14 cellular contexts compared by ENCODE assay signal in the genomic region with DNA sequence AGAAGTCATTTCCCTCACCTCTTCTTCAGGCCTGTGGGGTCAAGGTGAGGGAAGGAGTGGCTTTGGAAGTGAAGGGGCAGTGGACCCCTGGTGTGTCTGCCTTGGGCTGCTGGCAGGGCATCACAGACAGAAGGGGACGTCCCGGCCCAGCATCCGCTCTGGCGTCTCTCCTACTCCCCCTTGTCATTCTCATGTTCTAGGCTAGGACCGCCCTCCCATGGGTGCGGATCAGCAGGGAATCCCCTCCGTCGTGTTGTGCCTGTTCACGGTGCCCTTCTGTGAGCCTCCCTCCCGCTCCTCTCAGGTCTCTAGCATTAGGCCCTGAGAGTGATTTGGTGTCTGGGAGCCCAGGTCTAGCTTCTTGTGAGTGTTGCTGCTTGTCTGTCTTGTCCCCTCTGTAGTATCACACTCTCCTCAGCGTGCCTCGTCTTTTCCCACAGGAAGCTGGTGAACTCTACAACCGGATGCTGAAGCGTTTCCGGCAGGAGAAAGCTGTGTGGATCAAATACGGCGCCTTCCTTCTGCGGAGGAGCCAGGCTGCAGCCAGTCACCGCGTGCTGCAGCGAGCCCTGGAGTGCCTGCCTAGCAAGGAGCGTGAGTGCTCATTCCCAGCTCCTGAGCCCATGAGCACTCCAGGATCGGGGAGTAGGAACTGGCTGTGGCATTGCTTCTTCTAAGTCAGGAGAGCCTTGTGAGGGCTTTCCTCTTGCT. TPM values are rescaled to one million over a fixed set of nuclear protein-coding genes. Genes with fewer than 3 reads are reported as not detected.
DNase-seq lines count a peak whose midpoint lies in the region; ATAC-seq, FAIRE-seq and TF ChIP-seq lines count a peak whose summit lies in the region.
"Had no signal": no experiment of that assay in that cellular context is flagged by ENCODE, and none has a peak within 500 bp of the region (broad histone marks: within the 10 kb centered on the region; RNA-seq: fewer than 3 reads in every experiment).

No MANE protein-coding gene starts in this region.

- H3K9me3 ChIP-seq in K562 (replicated peaks; ENCODE audit: control insufficient read depth, insufficient read depth, low read depth, low read length), result no peaks in the 10 kb centered on the region
- H3K9me3 ChIP-seq in ovary, result no peaks in the 10 kb centered on the region
- no peaks in the 10 kb centered on the region for H3K9me3 ChIP-seq in hepatocyte (ENCODE audit: low read depth)
- H3K9me3 ChIP-seq: SJSA1 had no signal

- H3K36me3 ChIP-seq in K562 (ENCODE audit: control insufficient read depth, insufficient read depth, low read length) (peaks cover 88% of the 10 kb centered on the region; the same call in 2 of the 3 replicates), ovary (no peaks in the 10 kb centered on the region), hepatocyte (replicated peaks; ENCODE audit: insufficient read depth, low read depth) (no peaks in the 10 kb centered on the region)

- H3K27me3 ChIP-seq in K562 (ENCODE audit: control insufficient read depth in 2 of 2, insufficient read depth in 2 of 2, low read length in 2 of 2) (no peaks in the 10 kb centered on the region), ovary (no peaks in the 10 kb centered on the region), hepatocyte (no peaks in the 10 kb centered on the region)
- H3K27me3 ChIP-seq: SJSA1 had no signal

- no peak for FAIRE-seq in K562 (lab: Jason Lieb, UNC)

- 93% methylated on average over 19 of the region's 23 CpGs for WGBS in K562 (ENCODE audit: insufficient coverage, low coverage, missing lambda C conversion rate)
- 85 to 90% (median 89%) methylated on average over 23 of the region's 23 CpGs for WGBS in ovary, 3 donors
- WGBS in hepatocyte (ENCODE audit: low lambda C conversion rate, missing lambda C conversion rate), result 96% methylated on average over 23 of the region's 23 CpGs

- POLR2A ChIA-PET in K562 (lab: Yijun Ruan, JAX), result interaction anchor here (1.6 kb wide), 1 partner anchor 11 kb away, joined by 6 read pairs; no protein-coding TSS in a partner anchor

- CTCF ChIA-PET in K562 (lab: Yijun Ruan, JAX; ENCODE audit: low intra/inter-chr PET ratio), result no interaction called here

- no peak overlapping the region for H3K4me2 ChIP-seq in K562 (ENCODE audit: insufficient read depth, low read length)
- no peak overlapping the region for H3K4me2 ChIP-seq in hepatocyte
- H3K4me2 ChIP-seq: KMS-11 had no signal

- TF ChIP-seq EP300 in K562 (IDR thresholded peaks at IDR 0.05; ENCODE audit: low read length), result no peak
- TF ChIP-seq EP300 in ovary (IDR thresholded peaks at IDR 0.05), result no peak

- H3K27ac ChIP-seq in K562 (ENCODE audit: extremely low read depth, low read depth, low read length) (no peak overlapping the region), ovary (peak overlapping the region; percentile 53 to 83), hepatocyte (no peak overlapping the region)
- H3K27ac ChIP-seq: KMS-11, SJSA1 had no signal

- no peak for ATAC-seq in K562

- H4K20me1 ChIP-seq in K562 (replicated peaks; ENCODE audit: control insufficient read depth, insufficient read depth, low read length) (0 out of 2 replicates have a peak, but pooled peaks cover 3% of the 10 kb centered on the region), hepatocyte (ENCODE audit: insufficient read depth, poor library complexity, severe bottlenecking) (no peaks in the 10 kb centered on the region)

- in situ Hi-C loops in K562 (cut with MboI), result no loop called here

- no peak overlapping the region for H2AFZ ChIP-seq in K562 (ENCODE audit: low read depth, low read length)
- H2AFZ ChIP-seq in hepatocyte, result no peak overlapping the region

- TF ChIP-seq POLR2A in K562 (conservative IDR thresholded peaks at IDR 0.05) (no peak), ovary (IDR thresholded peaks at IDR 0.05) (no peak)

- no peaks in the 10 kb centered on the region for H3K9me2 ChIP-seq in hepatocyte (replicated peaks; ENCODE audit: insufficient read depth)

- intact Hi-C loops in K562 (cut with micrococcal nuclease) (no loop called here), ovary (cut with DNase I) (no loop called here)

- TF ChIP-seq CTCF in K562 (IDR thresholded peaks at IDR 0.05 in 2 of 3, conservative IDR thresholded peaks at IDR 0.05 in 1 of 3; ENCODE audit: insufficient read depth in 2 of 3, low read depth in 1 of 3, low read length in 3 of 3), result no peak
- no peak for TF ChIP-seq CTCF in ovary (IDR thresholded peaks at IDR 0.05)
- TF ChIP-seq CTCF in hepatocyte (IDR thresholded peaks at IDR 0.05; ENCODE audit: poor library complexity), result no peak

- BruUV-seq in K562 (replicated peaks; lab: Mats Ljungman, UMichigan), result no TSS peak

- H3K4me3 ChIP-seq in K562, result no peak overlapping the region
- no peak overlapping the region for H3K4me3 ChIP-seq in ovary
- no peak overlapping the region for H3K4me3 ChIP-seq in hepatocyte
- H3K4me3 ChIP-seq: SJSA1 had no signal

- H3K9ac ChIP-seq in K562 (ENCODE audit: insufficient read depth in 1 of 2, low read depth in 2 of 2, low read length in 2 of 2), result no peak overlapping the region; a peak in 1 of 4 replicates
- H3K9ac ChIP-seq: KMS-11 had no signal

- H3K79me2 ChIP-seq in K562 (ENCODE audit: control insufficient read depth, insufficient read depth, low read length) (no peaks in the 10 kb centered on the region), hepatocyte (no peaks in the 10 kb centered on the region)

- H3K9me1 ChIP-seq in K562 (ENCODE audit: control insufficient read depth, insufficient read depth, low read length), result no peaks in the 10 kb centered on the region

- DNase-seq in K562 (ENCODE audit: extremely low read depth in 1 of 4, low spot score in 3 of 4) (no peak), ovary (no peak), hepatocyte (ENCODE audit: low spot score) (no peak)
- DNase-seq: activated B cell treated with CpG ODN at 0.5 μM for 24 hours; activated T-cell treated with anti-CD3 and anti-CD28 coated beads, Interleukin-2, amount 50 U/mL, for 48 hours; erythroblast; NCI-H187; NCI-H82; stimulated activated CD4-positive, alpha-beta T cell treated with anti-CD3 and anti-CD28 coated beads, Interleukin-1b, Interleukin-23, amount 100 ng/mL, for 48 hours; stimulated activated naive CD4-positive, alpha-beta T cell treated with Interleukin-2 at 50 U/mL for 16 hours had no signal

- H3K4me1 ChIP-seq in K562 (replicated peaks in 1 of 2; ENCODE audit: control insufficient read depth in 2 of 2, insufficient read depth in 2 of 2, low read length in 2 of 2), result no peaks in the 10 kb centered on the region; a peak in 2 of 5 replicates
- H3K4me1 ChIP-seq in ovary (ENCODE audit: insufficient read depth), result peaks cover 32% of the 10 kb centered on the region
- H3K4me1 ChIP-seq in hepatocyte (ENCODE audit: insufficient read depth), result no peaks in the 10 kb centered on the region
- H3K4me1 ChIP-seq: SJSA1 had no signal

- TF ChIP-seq RAD21 in K562 (CRISPR knock-in tag; conservative IDR thresholded peaks at IDR 0.05 in 1 of 2, IDR thresholded peaks at IDR 0.05 in 1 of 2), result no peak

RNA-seq across cellular contexts. Expression of a gene that starts 8.5 kb away (rescaled TPM):
- not detected in 2 replicates for total RNA-seq in K562 (2011; cell fraction: chromatin; rRNA removed; ENCODE audit: low replicate concordance)
- total RNA-seq in K562 (2011; cell fraction: nucleolus; rRNA removed), result not detected in 2 replicates
- not detected in 2 replicates for total RNA-seq in K562 (2011; cell fraction: nucleoplasm; rRNA removed)
- total RNA-seq in K562 (2014; rRNA removed) (not detected in 2 replicates), K562 (2014; rRNA removed; fragmentation: Illumina TruSeq; extraction: Trizol) (not detected in 2 replicates), K562 (2015; rRNA removed; fragmentation: Illumina TruSeq; extraction: Trizol) (not detected in 2 replicates), K562 (2021) (0.16 TPM in 1 of 2 replicates, not detected in the other), ovary (10 to 100 TPM; 46.5 to 90.4 (median 55.3) TPM), hepatocyte (2.1 and 3.2 TPM in 2 replicates)
- polyA plus RNA-seq in K562 (2011; rRNA removed) (0.08 and 0.39 TPM in 2 replicates), K562 (2014; fragmentation: Illumina TruSeq; extraction: Trizol) (not detected in 2 replicates), K562 (2014; fragmentation: Nextera tagmentation; extraction: Ambion mirVana) (under 1 TPM; 0.13 to 0.14 TPM), K562 (2014; rRNA removed) (not detected in 2 replicates), ovary (100 to 1,000 TPM in 1 of 2 donors, 10 to 100 TPM in 1; 42.1 to 105 TPM), hepatocyte (5.5 and 7.9 TPM in 2 replicates)
- 0.10 and 0.41 TPM in 2 replicates for polyA plus RNA-seq in K562 (2011; cell fraction: cytosol; rRNA removed)
- polyA plus RNA-seq in K562 (2011; cell fraction: nucleus; rRNA removed), result 0.17 and 0.35 TPM in 2 replicates
- 1.3 and 1.7 TPM in 2 replicates for polyA plus RNA-seq in K562 (2012)
- polyA minus RNA-seq in K562 (2011; rRNA and poly(A)+ RNA removed), result not detected in 2 replicates
- polyA minus RNA-seq in K562 (2011; cell fraction: cytosol; rRNA and poly(A)+ RNA removed), result 0.73 TPM in 1 of 2 replicates, not detected in the other
- 0.22 TPM in 1 of 2 replicates, not detected in the other for polyA minus RNA-seq in K562 (2011; cell fraction: nucleus; rRNA and poly(A)+ RNA removed)
- total RNA-seq: SJSA1 had no signal

RNA-seq across cellular contexts. Expression of a gene that starts 15.1 kb away (rescaled TPM):
- not detected in 2 replicates for total RNA-seq in K562 (2011; cell fraction: chromatin; rRNA removed; ENCODE audit: low replicate concordance)
- total RNA-seq in K562 (2011; cell fraction: nucleolus; rRNA removed), result not detected in 2 replicates
- total RNA-seq in K562 (2011; cell fraction: nucleoplasm; rRNA removed), result not detected in 2 replicates
- total RNA-seq in K562 (2014; rRNA removed), result not detected in 2 replicates
- not detected in 2 replicates for total RNA-seq in K562 (2014; rRNA removed; fragmentation: Illumina TruSeq; extraction: Trizol)
- not detected in 2 replicates for total RNA-seq in K562 (2015; rRNA removed; fragmentation: Illumina TruSeq; extraction: Trizol)
- total RNA-seq in K562 (2021), result not detected in 2 replicates
- polyA plus RNA-seq in K562 (2011; rRNA removed), result not detected in 2 replicates
- polyA plus RNA-seq in K562 (2011; cell fraction: cytosol; rRNA removed), result not detected in 2 replicates
- polyA plus RNA-seq in K562 (2011; cell fraction: nucleus; rRNA removed), result not detected in 2 replicates
- polyA plus RNA-seq in K562 (2012), result not detected in 2 replicates
- not detected in 2 replicates for polyA plus RNA-seq in K562 (2014; fragmentation: Illumina TruSeq; extraction: Trizol)
- under 1 TPM in 1 of 2 experiments, not detected in 1; 0.03 TPM for polyA plus RNA-seq in K562 (2014; fragmentation: Nextera tagmentation; extraction: Ambion mirVana)
- not detected in 2 replicates for polyA plus RNA-seq in K562 (2014; rRNA removed)
- not detected in 2 replicates for polyA minus RNA-seq in K562 (2011; rRNA and poly(A)+ RNA removed)
- not detected in 2 replicates for polyA minus RNA-seq in K562 (2011; cell fraction: cytosol; rRNA and poly(A)+ RNA removed)
- not detected in 2 replicates for polyA minus RNA-seq in K562 (2011; cell fraction: nucleus; rRNA and poly(A)+ RNA removed)
- total RNA-seq in ovary, result not detected
- polyA plus RNA-seq in ovary, result not detected
- total RNA-seq in hepatocyte, result not detected in 2 replicates
- polyA plus RNA-seq in hepatocyte, result 0.11 TPM in 1 of 2 replicates, not detected in the other
- total RNA-seq: mesothelial cell of epicardium, progenitor cell of endocrine pancreas, SJSA1 had no signal

RNA-seq across cellular contexts. Expression of a gene that starts 35.4 kb away (rescaled TPM):
- total RNA-seq in K562 (2011; cell fraction: chromatin; rRNA removed; ENCODE audit: low replicate concordance), result not detected in 2 replicates
- total RNA-seq in K562 (2011; cell fraction: nucleolus; rRNA removed), result not detected in 2 replicates
- not detected in 2 replicates for total RNA-seq in K562 (2011; cell fraction: nucleoplasm; rRNA removed)
- not detected in 2 replicates for total RNA-seq in K562 (2014; rRNA removed)
- total RNA-seq in K562 (2014; rRNA removed; fragmentation: Illumina TruSeq; extraction: Trizol), result not detected in 2 replicates
- not detected in 2 replicates for total RNA-seq in K562 (2015; rRNA removed; fragmentation: Illumina TruSeq; extraction: Trizol)
- not detected in 2 replicates for total RNA-seq in K562 (2021)
- polyA plus RNA-seq in K562 (2011; rRNA removed), result not detected in 2 replicates
- polyA plus RNA-seq in K562 (2011; cell fraction: cytosol; rRNA removed), result not detected in 2 replicates
- polyA plus RNA-seq in K562 (2011; cell fraction: nucleus; rRNA removed), result not detected in 2 replicates
- polyA plus RNA-seq in K562 (2012), result 0.10 TPM in 1 of 2 replicates, not detected in the other
- not detected in 2 replicates for polyA plus RNA-seq in K562 (2014; fragmentation: Illumina TruSeq; extraction: Trizol)
- not detected for polyA plus RNA-seq in K562 (2014; fragmentation: Nextera tagmentation; extraction: Ambion mirVana)
- polyA plus RNA-seq in K562 (2014; rRNA removed), result not detected in 2 replicates
- polyA minus RNA-seq in K562 (2011; rRNA and poly(A)+ RNA removed), result not detected in 2 replicates
- polyA minus RNA-seq in K562 (2011; cell fraction: cytosol; rRNA and poly(A)+ RNA removed), result not detected in 2 replicates
- polyA minus RNA-seq in K562 (2011; cell fraction: nucleus; rRNA and poly(A)+ RNA removed), result not detected in 2 replicates
- not detected for total RNA-seq in ovary
- polyA plus RNA-seq in ovary, result not detected
- total RNA-seq in hepatocyte, result not detected in 2 replicates
- not detected in 2 replicates for polyA plus RNA-seq in hepatocyte
- total RNA-seq: activated B cell treated with CpG ODN at 0.5 μM for 24 hours, mesothelial cell of epicardium, SJSA1 had no signal

RNA-seq across cellular contexts. Expression of a gene that starts 47.2 kb away (rescaled TPM):
- total RNA-seq in K562 (2011; cell fraction: chromatin; rRNA removed; ENCODE audit: low replicate concordance), result 243 and 353 TPM in 2 replicates
- total RNA-seq in K562 (2011; cell fraction: nucleolus; rRNA removed), result 172 and 186 TPM in 2 replicates
- 173 and 175 TPM in 2 replicates for total RNA-seq in K562 (2011; cell fraction: nucleoplasm; rRNA removed)
- total RNA-seq in K562 (2014; rRNA removed), result 50.0 and 58.4 TPM in 2 replicates
- total RNA-seq in K562 (2014; rRNA removed; fragmentation: Illumina TruSeq; extraction: Trizol), result 51.1 and 52.9 TPM in 2 replicates
- 55.0 and 57.8 TPM in 2 replicates for total RNA-seq in K562 (2015; rRNA removed; fragmentation: Illumina TruSeq; extraction: Trizol)
- 73.8 and 74.1 TPM in 2 replicates for total RNA-seq in K562 (2021)
- 29.4 and 31.5 TPM in 2 replicates for polyA plus RNA-seq in K562 (2011; rRNA removed)
- 17.6 and 19.8 TPM in 2 replicates for polyA plus RNA-seq in K562 (2011; cell fraction: cytosol; rRNA removed)
- polyA plus RNA-seq in K562 (2011; cell fraction: nucleus; rRNA removed), result 112 and 186 TPM in 2 replicates
- 27.8 and 41.2 TPM in 2 replicates for polyA plus RNA-seq in K562 (2012)
- polyA plus RNA-seq in K562 (2014; fragmentation: Illumina TruSeq; extraction: Trizol), result 49.5 and 57.4 TPM in 2 replicates
- 10 to 100 TPM; 14.8 to 18.8 TPM for polyA plus RNA-seq in K562 (2014; fragmentation: Nextera tagmentation; extraction: Ambion mirVana)
- polyA plus RNA-seq in K562 (2014; rRNA removed), result 36.6 and 43.5 TPM in 2 replicates
- polyA minus RNA-seq in K562 (2011; rRNA and poly(A)+ RNA removed), result 61.4 and 76.9 TPM in 2 replicates
- polyA minus RNA-seq in K562 (2011; cell fraction: cytosol; rRNA and poly(A)+ RNA removed), result 36.2 and 44.5 TPM in 2 replicates
- 68.0 and 83.0 TPM in 2 replicates for polyA minus RNA-seq in K562 (2011; cell fraction: nucleus; rRNA and poly(A)+ RNA removed)
- total RNA-seq in ovary, result 10 to 100 TPM; 12.8 to 40.8 (median 28.8) TPM
- 10 to 100 TPM in 1 of 2 donors, 1 to 10 TPM in 1; 9.7 to 16.7 TPM for polyA plus RNA-seq in ovary
- total RNA-seq in hepatocyte, result 15.5 and 17.3 TPM in 2 replicates
- 9.9 and 14.8 TPM in 2 replicates for polyA plus RNA-seq in hepatocyte

RNA-seq across cellular contexts. Expression of a gene that starts 47.4 kb away (rescaled TPM):
- total RNA-seq in K562 (2011; cell fraction: chromatin; rRNA removed; ENCODE audit: low replicate concordance), result 16.2 and 22.9 TPM in 2 replicates
- 27.9 and 39.9 TPM in 2 replicates for total RNA-seq in K562 (2011; cell fraction: nucleolus; rRNA removed)
- 41.8 and 43.8 TPM in 2 replicates for total RNA-seq in K562 (2011; cell fraction: nucleoplasm; rRNA removed)
- total RNA-seq in K562 (2014; rRNA removed), result 182 and 185 TPM in 2 replicates
- 741 and 857 TPM in 2 replicates for total RNA-seq in K562 (2014; rRNA removed; fragmentation: Illumina TruSeq; extraction: Trizol)
- 634 and 717 TPM in 2 replicates for total RNA-seq in K562 (2015; rRNA removed; fragmentation: Illumina TruSeq; extraction: Trizol)
- total RNA-seq in K562 (2021), result 497 and 564 TPM in 2 replicates
- polyA plus RNA-seq in K562 (2011; rRNA removed), result 564 and 776 TPM in 2 replicates
- 227 and 423 TPM in 2 replicates for polyA plus RNA-seq in K562 (2011; cell fraction: cytosol; rRNA removed)
- 93.9 and 163 TPM in 2 replicates for polyA plus RNA-seq in K562 (2011; cell fraction: nucleus; rRNA removed)
- polyA plus RNA-seq in K562 (2012), result 379 and 888 TPM in 2 replicates
- polyA plus RNA-seq in K562 (2014; fragmentation: Illumina TruSeq; extraction: Trizol), result 906 and 923 TPM in 2 replicates
- polyA plus RNA-seq in K562 (2014; fragmentation: Nextera tagmentation; extraction: Ambion mirVana), result 1,000 to 10,000 TPM; 1,599 to 1,810 TPM
- polyA plus RNA-seq in K562 (2014; rRNA removed), result 553 and 576 TPM in 2 replicates
- polyA minus RNA-seq in K562 (2011; rRNA and poly(A)+ RNA removed), result 84.3 and 84.5 TPM in 2 replicates
- polyA minus RNA-seq in K562 (2011; cell fraction: cytosol; rRNA and poly(A)+ RNA removed), result 15.6 and 24.4 TPM in 2 replicates
- 11.3 and 16.1 TPM in 2 replicates for polyA minus RNA-seq in K562 (2011; cell fraction: nucleus; rRNA and poly(A)+ RNA removed)
- total RNA-seq in ovary, result 100 to 1,000 TPM; 133 to 224 (median 171) TPM
- 100 to 1,000 TPM; 344 to 386 TPM for polyA plus RNA-seq in ovary
- total RNA-seq in hepatocyte, result 408 and 516 TPM in 2 replicates
- 617 and 647 TPM in 2 replicates for polyA plus RNA-seq in hepatocyte

Comparison
In these comparisons a context has a peak if more than half of its experiments do, and no peak if none do; other contexts are left out.
1. H3K27ac ChIP-seq: peak in ovary (2 of 2); none in K562 (single experiment) and hepatocyte (single experiment).
2. RNA of a gene that starts 8.5 kb away (total RNA-seq): 46.5 to 90.4 TPM in ovary; 2.1 to 3.2 TPM in hepatocyte and 0.16 TPM in K562; every median in the first group is over 10 times any median in the second.